In genomic region chr22:38202437-38203089, GRCh38 we compare ENCODE assay signal across 1 cellular context.
TF ChIP-seq lines count a peak whose summit lies in the region.

No MANE protein-coding gene starts in this region.

TF ChIP-seq in HepG2, 621 proteins besides CTCF, POLR2A, EP300 and RAD21 (continued from another document and continues in another):
- TF ChIP-seq ZHX1 (CRISPR knock-in tag; IDR thresholded peaks at IDR 0.05; ENCODE audit: low read depth) (0 out of 2 replicates have a peak, but pooled peaks have one; percentile 30), THAP8 (CRISPR knock-in tag; IDR thresholded peaks at IDR 0.05; ENCODE audit: borderline replicate concordance) (no peak), E2F5 (CRISPR knock-in tag; conservative IDR thresholded peaks at IDR 0.05) (no peak), ZNF124 (CRISPR knock-in tag; IDR thresholded peaks at IDR 0.05) (no peak), NRL (CRISPR knock-in tag; IDR thresholded peaks at IDR 0.05; ENCODE audit: borderline replicate concordance) (no peak), UBTF (CRISPR knock-in tag; IDR thresholded peaks at IDR 0.05) (peak; percentile 50; the same call in 1 of the 2 replicates), GMEB1 (CRISPR knock-in tag; IDR thresholded peaks at IDR 0.05; ENCODE audit: borderline replicate concordance) (peak; percentile 67), MED8 (CRISPR knock-in tag; IDR thresholded peaks at IDR 0.05; ENCODE audit: insufficient replicate concordance) (peak; percentile 18), HES4 (CRISPR knock-in tag; IDR thresholded peaks at IDR 0.05; ENCODE audit: borderline replicate concordance) (peak; percentile 72; the same call in 1 of the 2 replicates), FOXK1 (CRISPR knock-in tag; IDR thresholded peaks at IDR 0.05; ENCODE audit: borderline replicate concordance, low read depth) (peak; percentile 19; the same call in 1 of the 2 replicates), CREBL2 (CRISPR knock-in tag; IDR thresholded peaks at IDR 0.05; ENCODE audit: borderline replicate concordance) (no peak), KDM2A (CRISPR knock-in tag; IDR thresholded peaks at IDR 0.05; ENCODE audit: borderline replicate concordance, low read depth) (peak; percentile 8; the same call in 1 of the 2 replicates), REPIN1 (CRISPR knock-in tag; IDR thresholded peaks at IDR 0.05; ENCODE audit: borderline replicate concordance, low read depth) (0 out of 2 replicates have a peak, but pooled peaks have one; percentile 19), ISL2 (CRISPR knock-in tag; IDR thresholded peaks at IDR 0.05) (no peak), USF2 (IDR thresholded peaks at IDR 0.05; ENCODE audit: low read depth, low read length) (no peak; the same call in 1 of the 2 replicates), USF2 (CRISPR knock-in tag; IDR thresholded peaks at IDR 0.05; ENCODE audit: borderline replicate concordance) (peak; percentile 84; the same call in 1 of the 2 replicates), ZFP91 (CRISPR knock-in tag; IDR thresholded peaks at IDR 0.05; ENCODE audit: borderline replicate concordance) (peak; percentile 67; the same call in 1 of the 2 replicates), GFI1 (CRISPR knock-in tag; IDR thresholded peaks at IDR 0.05; ENCODE audit: borderline replicate concordance) (no peak), ZKSCAN8 (CRISPR knock-in tag; IDR thresholded peaks at IDR 0.05; ENCODE audit: borderline replicate concordance) (no peak), GMEB2 (CRISPR knock-in tag; IDR thresholded peaks at IDR 0.05; ENCODE audit: low read depth) (no peak), IRX3 (CRISPR knock-in tag; IDR thresholded peaks at IDR 0.05; ENCODE audit: borderline replicate concordance, low read depth) (0 out of 2 replicates have a peak, but pooled peaks have one; percentile 58), PAX8 (CRISPR knock-in tag; IDR thresholded peaks at IDR 0.05; ENCODE audit: borderline replicate concordance) (0 out of 2 replicates have a peak, but pooled peaks have one; percentile 64), ZNF34 (CRISPR knock-in tag; IDR thresholded peaks at IDR 0.05; ENCODE audit: borderline replicate concordance) (0 out of 2 replicates have a peak, but pooled peaks have one; percentile 11), ZNF782 (CRISPR knock-in tag; IDR thresholded peaks at IDR 0.05; ENCODE audit: borderline replicate concordance) (no peak), ZBTB43 (CRISPR knock-in tag; conservative IDR thresholded peaks at IDR 0.05) (peak; percentile 56), MAFK (conservative IDR thresholded peaks at IDR 0.05 in 1 of 2, IDR thresholded peaks at IDR 0.05 in 1 of 2; ENCODE audit: low read length in 2 of 2) (no peak), PLRG1 (conservative IDR thresholded peaks at IDR 0.05) (no peak), E2F1 (CRISPR knock-in tag; IDR thresholded peaks at IDR 0.05) (no peak), ZSCAN31 (CRISPR knock-in tag; IDR thresholded peaks at IDR 0.05; ENCODE audit: low read depth) (peak; percentile 9; the same call in 1 of the 2 replicates), ZNF644 (CRISPR knock-in tag; IDR thresholded peaks at IDR 0.05; ENCODE audit: low read depth) (no peak), PCBP1 (IDR thresholded peaks at IDR 0.05; ENCODE audit: borderline replicate concordance, low read depth, low read length) (0 out of 2 replicates have a peak, but pooled peaks have one; percentile 42), HIC2 (CRISPR knock-in tag; IDR thresholded peaks at IDR 0.05; ENCODE audit: low read depth) (no peak), ZBTB14 (CRISPR knock-in tag; IDR thresholded peaks at IDR 0.05) (peak; percentile 76), NCOA2 (CRISPR knock-in tag; IDR thresholded peaks at IDR 0.05) (no peak), ZNF724P (CRISPR knock-in tag; IDR thresholded peaks at IDR 0.05; ENCODE audit: borderline replicate concordance) (peak; percentile 81; the same call in 1 of the 2 replicates)
